Comparison of ENCODE assay signal across 1 cellular context in the genomic region with DNA sequence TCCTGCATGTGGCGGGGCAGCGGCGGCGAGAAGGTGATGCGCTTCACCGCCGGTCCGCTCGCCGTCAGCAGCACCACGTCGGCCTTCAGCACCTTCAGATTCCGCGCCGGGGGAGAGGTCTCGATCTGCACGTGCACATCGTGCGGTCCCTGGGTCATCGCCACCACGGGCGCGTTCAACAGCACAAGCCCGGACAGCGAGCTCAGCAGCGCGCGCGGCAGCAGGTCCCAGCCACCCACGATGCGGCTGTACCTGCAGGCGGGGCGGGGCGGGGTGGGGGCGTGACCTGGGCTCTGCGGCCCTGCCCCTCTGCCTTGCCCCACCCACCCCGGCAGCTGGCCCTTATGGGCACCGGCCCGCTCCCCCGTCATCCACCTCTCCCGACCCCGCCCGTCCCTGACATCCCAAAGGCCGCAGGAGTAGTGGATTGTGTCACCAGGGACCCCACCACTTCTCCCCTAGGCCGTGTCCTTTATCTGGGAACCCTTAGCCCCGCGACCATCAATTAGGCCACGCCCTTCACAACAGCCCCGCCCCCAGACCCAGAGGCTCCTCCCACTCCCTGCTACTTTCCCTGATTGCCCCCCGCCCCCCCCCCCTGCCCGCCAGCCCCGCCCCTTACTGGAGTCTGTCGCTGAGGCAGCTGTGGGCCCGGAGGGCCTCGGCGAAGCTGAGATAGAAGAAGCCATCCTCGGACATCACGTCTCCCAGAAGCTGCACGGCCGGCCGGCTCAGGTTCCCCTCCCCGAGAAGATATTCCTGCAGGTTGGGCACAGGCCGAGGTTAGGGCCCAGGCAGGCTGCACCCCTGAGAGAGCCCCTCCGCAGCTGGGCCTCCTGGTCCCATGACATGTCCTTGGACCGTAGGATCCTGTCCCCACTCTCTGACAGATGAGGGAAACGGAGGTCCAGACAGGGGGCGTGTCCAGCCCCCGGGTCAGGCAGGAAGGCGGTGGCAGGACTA.
TF ChIP-seq lines count a peak whose summit lies in the region.

No MANE protein-coding gene starts in this region.

TF ChIP-seq in K562, 482 proteins besides CTCF, POLR2A, EP300 and RAD21 (continued from another document and continues in another):
- TF ChIP-seq, protein P1, sequence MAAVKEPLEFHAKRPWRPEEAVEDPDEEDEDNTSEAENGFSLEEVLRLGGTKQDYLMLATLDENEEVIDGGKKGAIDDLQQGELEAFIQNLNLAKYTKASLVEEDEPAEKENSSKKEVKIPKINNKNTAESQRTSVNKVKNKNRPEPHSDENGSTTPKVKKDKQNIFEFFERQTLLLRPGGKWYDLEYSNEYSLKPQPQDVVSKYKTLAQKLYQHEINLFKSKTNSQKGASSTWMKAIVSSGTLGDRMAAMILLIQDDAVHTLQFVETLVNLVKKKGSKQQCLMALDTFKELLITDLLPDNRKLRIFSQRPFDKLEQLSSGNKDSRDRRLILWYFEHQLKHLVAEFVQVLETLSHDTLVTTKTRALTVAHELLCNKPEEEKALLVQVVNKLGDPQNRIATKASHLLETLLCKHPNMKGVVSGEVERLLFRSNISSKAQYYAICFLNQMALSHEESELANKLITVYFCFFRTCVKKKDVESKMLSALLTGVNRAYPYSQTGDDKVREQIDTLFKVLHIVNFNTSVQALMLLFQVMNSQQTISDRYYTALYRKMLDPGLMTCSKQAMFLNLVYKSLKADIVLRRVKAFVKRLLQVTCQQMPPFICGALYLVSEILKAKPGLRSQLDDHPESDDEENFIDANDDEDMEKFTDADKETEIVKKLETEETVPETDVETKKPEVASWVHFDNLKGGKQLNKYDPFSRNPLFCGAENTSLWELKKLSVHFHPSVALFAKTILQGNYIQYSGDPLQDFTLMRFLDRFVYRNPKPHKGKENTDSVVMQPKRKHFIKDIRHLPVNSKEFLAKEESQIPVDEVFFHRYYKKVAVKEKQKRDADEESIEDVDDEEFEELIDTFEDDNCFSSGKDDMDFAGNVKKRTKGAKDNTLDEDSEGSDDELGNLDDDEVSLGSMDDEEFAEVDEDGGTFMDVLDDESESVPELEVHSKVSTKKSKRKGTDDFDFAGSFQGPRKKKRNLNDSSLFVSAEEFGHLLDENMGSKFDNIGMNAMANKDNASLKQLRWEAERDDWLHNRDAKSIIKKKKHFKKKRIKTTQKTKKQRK (IDR thresholded peaks at IDR 0.05; ENCODE audit: borderline replicate concordance, low read depth, low read length), result no peak
- TF ChIP-seq SAP30 (IDR thresholded peaks at IDR 0.05; ENCODE audit: borderline replicate concordance, insufficient read depth, low read depth, low read length, poor library complexity, severe bottlenecking), result peak; percentile 90
- no peak for TF ChIP-seq HDAC3 (IDR thresholded peaks at IDR 0.05; ENCODE audit: borderline replicate concordance, partially characterized antibody)
- TF ChIP-seq CREBBP (IDR thresholded peaks at IDR 0.05; ENCODE audit: low read depth, low read length), result no peak
- TF ChIP-seq OTX1 (CRISPR knock-in tag; IDR thresholded peaks at IDR 0.05), result no peak
- no peak for TF ChIP-seq GATAD2A (IDR thresholded peaks at IDR 0.05)
- TF ChIP-seq DMBX1 (CRISPR knock-in tag; IDR thresholded peaks at IDR 0.05; ENCODE audit: borderline replicate concordance), result no peak
- 0 out of 2 replicates have a peak, but pooled peaks have one; percentile 61 for TF ChIP-seq MTA3 (IDR thresholded peaks at IDR 0.05; ENCODE audit: borderline replicate concordance)
- TF ChIP-seq TAF15 (IDR thresholded peaks at IDR 0.05; ENCODE audit: low read depth, low read length), result no peak
- no peak for TF ChIP-seq SMARCA5 (IDR thresholded peaks at IDR 0.05)
- TF ChIP-seq, protein P2, sequence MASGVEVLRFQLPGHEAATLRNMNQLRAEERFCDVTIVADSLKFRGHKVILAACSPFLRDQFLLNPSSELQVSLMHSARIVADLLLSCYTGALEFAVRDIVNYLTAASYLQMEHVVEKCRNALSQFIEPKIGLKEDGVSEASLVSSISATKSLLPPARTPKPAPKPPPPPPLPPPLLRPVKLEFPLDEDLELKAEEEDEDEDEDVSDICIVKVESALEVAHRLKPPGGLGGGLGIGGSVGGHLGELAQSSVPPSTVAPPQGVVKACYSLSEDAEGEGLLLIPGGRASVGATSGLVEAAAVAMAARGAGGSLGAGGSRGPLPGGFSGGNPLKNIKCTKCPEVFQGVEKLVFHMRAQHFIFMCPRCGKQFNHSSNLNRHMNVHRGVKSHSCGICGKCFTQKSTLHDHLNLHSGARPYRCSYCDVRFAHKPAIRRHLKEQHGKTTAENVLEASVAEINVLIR (CRISPR knock-in tag; IDR thresholded peaks at IDR 0.05), result no peak
- TF ChIP-seq CAMTA2 (CRISPR knock-in tag; conservative IDR thresholded peaks at IDR 0.05), result no peak
- no peak for TF ChIP-seq ZNF551 (CRISPR knock-in tag; IDR thresholded peaks at IDR 0.05)
- TF ChIP-seq, protein P3, sequence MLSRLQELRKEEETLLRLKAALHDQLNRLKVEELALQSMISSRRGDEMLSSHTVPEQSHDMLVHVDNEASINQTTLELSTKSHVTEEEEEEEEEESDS (CRISPR knock-in tag; IDR thresholded peaks at IDR 0.05), result no peak
- no peak for TF ChIP-seq SPI1 (IDR thresholded peaks at IDR 0.05; ENCODE audit: borderline replicate concordance, low read depth, low read length)
- no peak for TF ChIP-seq ZNF436 (CRISPR knock-in tag; IDR thresholded peaks at IDR 0.05)
- TF ChIP-seq ZNF586 (CRISPR knock-in tag; conservative IDR thresholded peaks at IDR 0.05), result no peak
- TF ChIP-seq, protein P4, sequence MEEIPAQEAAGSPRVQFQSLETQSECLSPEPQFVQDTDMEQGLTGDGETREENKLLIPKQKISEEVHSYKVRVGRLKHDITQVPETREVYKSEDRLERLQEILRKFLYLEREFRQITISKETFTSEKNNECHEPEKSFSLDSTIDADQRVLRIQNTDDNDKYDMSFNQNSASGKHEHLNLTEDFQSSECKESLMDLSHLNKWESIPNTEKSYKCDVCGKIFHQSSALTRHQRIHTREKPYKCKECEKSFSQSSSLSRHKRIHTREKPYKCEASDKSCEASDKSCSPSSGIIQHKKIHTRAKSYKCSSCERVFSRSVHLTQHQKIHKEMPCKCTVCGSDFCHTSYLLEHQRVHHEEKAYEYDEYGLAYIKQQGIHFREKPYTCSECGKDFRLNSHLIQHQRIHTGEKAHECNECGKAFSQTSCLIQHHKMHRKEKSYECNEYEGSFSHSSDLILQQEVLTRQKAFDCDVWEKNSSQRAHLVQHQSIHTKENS (CRISPR knock-in tag; IDR thresholded peaks at IDR 0.05), result no peak
- TF ChIP-seq, protein P5, sequence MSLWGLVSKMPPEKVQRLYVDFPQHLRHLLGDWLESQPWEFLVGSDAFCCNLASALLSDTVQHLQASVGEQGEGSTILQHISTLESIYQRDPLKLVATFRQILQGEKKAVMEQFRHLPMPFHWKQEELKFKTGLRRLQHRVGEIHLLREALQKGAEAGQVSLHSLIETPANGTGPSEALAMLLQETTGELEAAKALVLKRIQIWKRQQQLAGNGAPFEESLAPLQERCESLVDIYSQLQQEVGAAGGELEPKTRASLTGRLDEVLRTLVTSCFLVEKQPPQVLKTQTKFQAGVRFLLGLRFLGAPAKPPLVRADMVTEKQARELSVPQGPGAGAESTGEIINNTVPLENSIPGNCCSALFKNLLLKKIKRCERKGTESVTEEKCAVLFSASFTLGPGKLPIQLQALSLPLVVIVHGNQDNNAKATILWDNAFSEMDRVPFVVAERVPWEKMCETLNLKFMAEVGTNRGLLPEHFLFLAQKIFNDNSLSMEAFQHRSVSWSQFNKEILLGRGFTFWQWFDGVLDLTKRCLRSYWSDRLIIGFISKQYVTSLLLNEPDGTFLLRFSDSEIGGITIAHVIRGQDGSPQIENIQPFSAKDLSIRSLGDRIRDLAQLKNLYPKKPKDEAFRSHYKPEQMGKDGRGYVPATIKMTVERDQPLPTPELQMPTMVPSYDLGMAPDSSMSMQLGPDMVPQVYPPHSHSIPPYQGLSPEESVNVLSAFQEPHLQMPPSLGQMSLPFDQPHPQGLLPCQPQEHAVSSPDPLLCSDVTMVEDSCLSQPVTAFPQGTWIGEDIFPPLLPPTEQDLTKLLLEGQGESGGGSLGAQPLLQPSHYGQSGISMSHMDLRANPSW (CRISPR knock-in tag; IDR thresholded peaks at IDR 0.05), result no peak
- TF ChIP-seq, protein P6, sequence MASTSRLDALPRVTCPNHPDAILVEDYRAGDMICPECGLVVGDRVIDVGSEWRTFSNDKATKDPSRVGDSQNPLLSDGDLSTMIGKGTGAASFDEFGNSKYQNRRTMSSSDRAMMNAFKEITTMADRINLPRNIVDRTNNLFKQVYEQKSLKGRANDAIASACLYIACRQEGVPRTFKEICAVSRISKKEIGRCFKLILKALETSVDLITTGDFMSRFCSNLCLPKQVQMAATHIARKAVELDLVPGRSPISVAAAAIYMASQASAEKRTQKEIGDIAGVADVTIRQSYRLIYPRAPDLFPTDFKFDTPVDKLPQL (IDR thresholded peaks at IDR 0.05; ENCODE audit: extremely low read depth, insufficient read length), result no peak
- TF ChIP-seq CREB1 (IDR thresholded peaks at IDR 0.05), result no peak
- peak; percentile 86 for TF ChIP-seq CREB1 (CRISPR knock-in tag; IDR thresholded peaks at IDR 0.05)
- no peak for TF ChIP-seq ZNF3 (CRISPR knock-in tag; IDR thresholded peaks at IDR 0.05)
- TF ChIP-seq, protein P7, sequence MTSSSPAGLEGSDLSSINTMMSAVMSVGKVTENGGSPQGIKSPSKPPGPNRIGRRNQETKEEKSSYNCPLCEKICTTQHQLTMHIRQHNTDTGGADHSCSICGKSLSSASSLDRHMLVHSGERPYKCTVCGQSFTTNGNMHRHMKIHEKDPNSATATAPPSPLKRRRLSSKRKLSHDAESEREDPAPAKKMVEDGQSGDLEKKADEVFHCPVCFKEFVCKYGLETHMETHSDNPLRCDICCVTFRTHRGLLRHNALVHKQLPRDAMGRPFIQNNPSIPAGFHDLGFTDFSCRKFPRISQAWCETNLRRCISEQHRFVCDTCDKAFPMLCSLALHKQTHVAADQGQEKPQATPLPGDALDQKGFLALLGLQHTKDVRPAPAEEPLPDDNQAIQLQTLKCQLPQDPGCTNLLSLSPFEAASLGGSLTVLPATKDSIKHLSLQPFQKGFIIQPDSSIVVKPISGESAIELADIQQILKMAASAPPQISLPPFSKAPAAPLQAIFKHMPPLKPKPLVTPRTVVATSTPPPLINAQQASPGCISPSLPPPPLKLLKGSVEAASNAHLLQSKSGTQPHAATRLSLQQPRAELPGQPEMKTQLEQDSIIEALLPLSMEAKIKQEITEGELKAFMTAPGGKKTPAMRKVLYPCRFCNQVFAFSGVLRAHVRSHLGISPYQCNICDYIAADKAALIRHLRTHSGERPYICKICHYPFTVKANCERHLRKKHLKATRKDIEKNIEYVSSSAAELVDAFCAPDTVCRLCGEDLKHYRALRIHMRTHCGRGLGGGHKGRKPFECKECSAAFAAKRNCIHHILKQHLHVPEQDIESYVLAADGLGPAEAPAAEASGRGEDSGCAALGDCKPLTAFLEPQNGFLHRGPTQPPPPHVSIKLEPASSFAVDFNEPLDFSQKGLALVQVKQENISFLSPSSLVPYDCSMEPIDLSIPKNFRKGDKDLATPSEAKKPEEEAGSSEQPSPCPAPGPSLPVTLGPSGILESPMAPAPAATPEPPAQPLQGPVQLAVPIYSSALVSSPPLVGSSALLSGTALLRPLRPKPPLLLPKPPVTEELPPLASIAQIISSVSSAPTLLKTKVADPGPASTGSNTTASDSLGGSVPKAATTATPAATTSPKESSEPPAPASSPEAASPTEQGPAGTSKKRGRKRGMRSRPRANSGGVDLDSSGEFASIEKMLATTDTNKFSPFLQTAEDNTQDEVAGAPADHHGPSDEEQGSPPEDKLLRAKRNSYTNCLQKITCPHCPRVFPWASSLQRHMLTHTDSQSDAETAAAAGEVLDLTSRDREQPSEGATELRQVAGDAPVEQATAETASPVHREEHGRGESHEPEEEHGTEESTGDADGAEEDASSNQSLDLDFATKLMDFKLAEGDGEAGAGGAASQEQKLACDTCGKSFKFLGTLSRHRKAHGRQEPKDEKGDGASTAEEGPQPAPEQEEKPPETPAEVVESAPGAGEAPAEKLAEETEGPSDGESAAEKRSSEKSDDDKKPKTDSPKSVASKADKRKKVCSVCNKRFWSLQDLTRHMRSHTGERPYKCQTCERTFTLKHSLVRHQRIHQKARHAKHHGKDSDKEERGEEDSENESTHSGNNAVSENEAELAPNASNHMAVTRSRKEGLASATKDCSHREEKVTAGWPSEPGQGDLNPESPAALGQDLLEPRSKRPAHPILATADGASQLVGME (CRISPR knock-in tag; IDR thresholded peaks at IDR 0.05), result no peak
- no peak for TF ChIP-seq L3MBTL2 (IDR thresholded peaks at IDR 0.05)
- TF ChIP-seq PHF8 (IDR thresholded peaks at IDR 0.05; ENCODE audit: borderline replicate concordance, low read length), result peak; percentile 43; the same call in 1 of the 2 replicates
- TF ChIP-seq ZSCAN32 (CRISPR knock-in tag; IDR thresholded peaks at IDR 0.05), result no peak
- peak; percentile 80 for TF ChIP-seq GABPB1 (CRISPR knock-in tag; IDR thresholded peaks at IDR 0.05)
- TF ChIP-seq, protein P8, sequence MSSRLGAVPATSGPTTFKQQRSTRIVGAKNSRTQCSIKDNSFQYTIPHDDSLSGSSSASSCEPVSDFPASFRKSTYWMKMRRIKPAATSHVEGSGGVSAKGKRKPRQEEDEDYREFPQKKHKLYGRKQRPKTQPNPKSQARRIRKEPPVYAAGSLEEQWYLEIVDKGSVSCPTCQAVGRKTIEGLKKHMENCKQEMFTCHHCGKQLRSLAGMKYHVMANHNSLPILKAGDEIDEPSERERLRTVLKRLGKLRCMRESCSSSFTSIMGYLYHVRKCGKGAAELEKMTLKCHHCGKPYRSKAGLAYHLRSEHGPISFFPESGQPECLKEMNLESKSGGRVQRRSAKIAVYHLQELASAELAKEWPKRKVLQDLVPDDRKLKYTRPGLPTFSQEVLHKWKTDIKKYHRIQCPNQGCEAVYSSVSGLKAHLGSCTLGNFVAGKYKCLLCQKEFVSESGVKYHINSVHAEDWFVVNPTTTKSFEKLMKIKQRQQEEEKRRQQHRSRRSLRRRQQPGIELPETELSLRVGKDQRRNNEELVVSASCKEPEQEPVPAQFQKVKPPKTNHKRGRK (tag; IDR thresholded peaks at IDR 0.05), result no peak
- TF ChIP-seq FOXJ2 (tag; IDR thresholded peaks at IDR 0.05), result 0 out of 2 replicates have a peak, but pooled peaks have one; percentile 6
- no peak for TF ChIP-seq LARP7 (IDR thresholded peaks at IDR 0.05)
- TF ChIP-seq ZSCAN29 (IDR thresholded peaks at IDR 0.05), result no peak; the same call in 1 of the 2 replicates
- no peak for TF ChIP-seq PPARD (CRISPR knock-in tag; IDR thresholded peaks at IDR 0.05)
- TF ChIP-seq, protein P9, sequence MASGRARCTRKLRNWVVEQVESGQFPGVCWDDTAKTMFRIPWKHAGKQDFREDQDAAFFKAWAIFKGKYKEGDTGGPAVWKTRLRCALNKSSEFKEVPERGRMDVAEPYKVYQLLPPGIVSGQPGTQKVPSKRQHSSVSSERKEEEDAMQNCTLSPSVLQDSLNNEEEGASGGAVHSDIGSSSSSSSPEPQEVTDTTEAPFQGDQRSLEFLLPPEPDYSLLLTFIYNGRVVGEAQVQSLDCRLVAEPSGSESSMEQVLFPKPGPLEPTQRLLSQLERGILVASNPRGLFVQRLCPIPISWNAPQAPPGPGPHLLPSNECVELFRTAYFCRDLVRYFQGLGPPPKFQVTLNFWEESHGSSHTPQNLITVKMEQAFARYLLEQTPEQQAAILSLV (tag; IDR thresholded peaks at IDR 0.05), result no peak
- no peak for TF ChIP-seq NFE2 (IDR thresholded peaks at IDR 0.05; ENCODE audit: low read depth)
- no peak for TF ChIP-seq NFRKB (IDR thresholded peaks at IDR 0.05; ENCODE audit: low read depth)
- no peak for TF ChIP-seq MAFG (tag; conservative IDR thresholded peaks at IDR 0.05)
- TF ChIP-seq CEBPG (CRISPR knock-in tag; IDR thresholded peaks at IDR 0.05), result no peak; the same call in 1 of the 2 replicates
- TF ChIP-seq CEBPG (tag; conservative IDR thresholded peaks at IDR 0.05 in 1 of 2, IDR thresholded peaks at IDR 0.05 in 1 of 2), result no peak
- TF ChIP-seq NFIC (IDR thresholded peaks at IDR 0.05), result no peak
- TF ChIP-seq SMARCE1 (IDR thresholded peaks at IDR 0.05), result no peak
- no peak for TF ChIP-seq NELFE (IDR thresholded peaks at IDR 0.05; ENCODE audit: insufficient read depth, insufficient read length)
